21 cellular contexts compared by ENCODE assay signal in the genomic region with DNA sequence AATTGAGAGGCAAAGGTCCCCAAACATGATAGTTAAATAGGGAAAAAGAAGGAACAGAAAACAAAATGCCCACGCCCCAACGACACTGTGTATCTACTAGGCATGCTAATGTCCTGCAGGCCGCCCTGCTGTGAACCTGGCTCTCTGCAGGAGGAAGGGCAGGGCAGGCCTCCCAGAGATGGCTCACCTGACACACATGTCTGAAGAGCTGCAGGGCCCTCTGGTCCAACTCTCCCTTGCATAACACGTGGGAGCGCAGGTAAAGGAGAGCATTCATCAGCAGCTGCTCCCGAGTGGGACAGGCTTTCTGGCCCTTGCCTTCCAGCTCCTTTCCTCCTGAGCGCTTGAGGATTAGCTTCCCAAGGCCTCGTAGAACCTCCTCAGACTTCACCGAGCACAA. TPM values are rescaled to one million over a fixed set of nuclear protein-coding genes. Genes with fewer than 3 reads are reported as not detected.
DNase-seq lines count a peak whose midpoint lies in the region; ATAC-seq, FAIRE-seq and TF ChIP-seq lines count a peak whose summit lies in the region.
"Had no signal": no experiment of that assay in that cellular context is flagged by ENCODE, and none has a peak within 500 bp of the region (broad histone marks: within the 10 kb centered on the region; RNA-seq: fewer than 3 reads in every experiment).

No MANE protein-coding gene starts in this region.

- DNase-seq in H9 = peak; percentile 52
- DNase-seq in H1 (ENCODE audit: low read depth in 1 of 2, low spot score in 2 of 2) = no peak
- DNase-seq in iPS-NIHi11 (ENCODE audit: low spot score) = peak; percentile 19
- no peak for DNase-seq in activated CD4-positive, alpha-beta T cell treated with anti-CD3 and anti-CD28 coated beads, Interleukin-2, amount 10 ng/mL, durations not matched to agents 24 days and 14 days
- no peak for DNase-seq in activated CD8-positive, alpha-beta T cell treated with anti-CD3 and anti-CD28 coated beads, Interleukin-2, amount 10 ng/mL, durations not matched to agents 7 days and 5 days
- no peak for DNase-seq in omental fat pad (ENCODE audit: low spot score)
- DNase-seq: CD8-positive, alpha-beta T cell; COR-L47; DMS153; DMS79 treated with DMSO at 0.1 percent for 48 hours; EL; GF-D8; GOT3 had no signal

- H2BK20ac ChIP-seq in H9 (ENCODE audit: low read depth, low read length, poor library complexity, severe bottlenecking) (no peak overlapping the region), H1 (ENCODE audit: low read length) (no peak overlapping the region)

- H3K9ac ChIP-seq in H9 (ENCODE audit: extremely low read depth, insufficient read length, low read length) = no peak overlapping the region
- no peak overlapping the region for H3K9ac ChIP-seq in H1 (replicated peaks in 1 of 4; ENCODE audit: extremely low read depth in 1 of 4, low read depth in 3 of 4, low read length in 3 of 4)
- H3K9ac ChIP-seq: KMS-11 had no signal

- no peak overlapping the region for H3K4ac ChIP-seq in H9 (ENCODE audit: low read depth, low read length)
- peak overlapping the region; percentile 19 for H3K4ac ChIP-seq in H1 (replicated peaks; ENCODE audit: insufficient read length, low read depth, low read length)

- no peaks in the 10 kb centered on the region for H3K9me3 Mint-ChIP-seq in H9
- H3K9me3 Mint-ChIP-seq in activated CD4-positive, alpha-beta T cell treated with anti-CD3 and anti-CD28 coated beads, Interleukin-2, amount 10 ng/mL, durations not matched to agents 24 days and 14 days = no peaks in the 10 kb centered on the region
- no peaks in the 10 kb centered on the region for H3K9me3 Mint-ChIP-seq in activated CD8-positive, alpha-beta T cell treated with anti-CD3 and anti-CD28 coated beads, Interleukin-2, amount 10 ng/mL, durations not matched to agents 7 days and 5 days (ENCODE audit: insufficient read depth)
- H3K9me3 Mint-ChIP-seq: CD8-positive, alpha-beta T cell had no signal

- TF ChIP-seq POLR2A in H1 (IDR thresholded peaks at IDR 0.05; ENCODE audit: control extremely low read depth in 1 of 2, low read depth in 2 of 2, low read length in 2 of 2) = no peak

- H4K91ac ChIP-seq in H9 (ENCODE audit: insufficient read length, low read depth, low read length) = no peak overlapping the region
- H4K91ac ChIP-seq in H1 (replicated peaks; ENCODE audit: insufficient read length, low read length) = peak overlapping the region; percentile 89

- H3K23ac ChIP-seq in H9 (ENCODE audit: insufficient read length, low read depth, low read length) (no peak overlapping the region), H1 (ENCODE audit: insufficient read length) (no peak overlapping the region)

- H3K4me3 ChIP-seq in H1 (ENCODE audit: extremely low read depth in 1 of 4, insufficient read depth in 2 of 4, low read depth in 3 of 4, low read length in 4 of 4) = no peak overlapping the region
- H3K4me3 ChIP-seq: A549 had no signal

- no peak for TF ChIP-seq EP300 in H1 (IDR thresholded peaks at IDR 0.05; ENCODE audit: borderline replicate concordance in 1 of 2, low read depth in 2 of 2, low read length in 2 of 2)

- no peak overlapping the region for H2BK5ac ChIP-seq in H9 (ENCODE audit: insufficient read length, low read length)
- peak overlapping the region; percentile 86 for H2BK5ac ChIP-seq in H1 (ENCODE audit: low read depth, low read length)

- FAIRE-seq in H1 (lab: Jason Lieb, UNC) = no peak
- FAIRE-seq: A549, D721Med, HepG2 had no signal

- no peaks in the 10 kb centered on the region for H3K27me3 Mint-ChIP-seq in H9 (ENCODE audit: low read depth)
- H3K27me3 Mint-ChIP-seq in activated CD4-positive, alpha-beta T cell treated with anti-CD3 and anti-CD28 coated beads, Interleukin-2, amount 10 ng/mL, durations not matched to agents 24 days and 14 days = no peaks in the 10 kb centered on the region
- no peaks in the 10 kb centered on the region for H3K27me3 Mint-ChIP-seq in activated CD8-positive, alpha-beta T cell treated with anti-CD3 and anti-CD28 coated beads, Interleukin-2, amount 10 ng/mL, durations not matched to agents 7 days and 5 days (ENCODE audit: low read depth)

- H3K36me3 Mint-ChIP-seq in H9 (ENCODE audit: insufficient read depth in 1 of 3, low read depth in 3 of 3) = peaks cover 65 to 97% (median 75%) of the 10 kb centered on the region in 3 experiments
- H3K36me3 Mint-ChIP-seq in activated CD4-positive, alpha-beta T cell treated with anti-CD3 and anti-CD28 coated beads, Interleukin-2, amount 10 ng/mL, durations not matched to agents 24 days and 14 days (ENCODE audit: low read depth) = peaks cover 77% of the 10 kb centered on the region
- H3K36me3 Mint-ChIP-seq in activated CD8-positive, alpha-beta T cell treated with anti-CD3 and anti-CD28 coated beads, Interleukin-2, amount 10 ng/mL, durations not matched to agents 7 days and 5 days (ENCODE audit: low read depth) = peaks cover 65% of the 10 kb centered on the region

- H3K56ac ChIP-seq in H9 (ENCODE audit: insufficient read length, low read depth, low read length) = no peak overlapping the region
- no peak overlapping the region for H3K56ac ChIP-seq in H1 (replicated peaks; ENCODE audit: insufficient read length, low read depth, low read length)

- H3K4me2 ChIP-seq in H9 (ENCODE audit: insufficient read depth, insufficient read length, low read length) (no peak overlapping the region), H1 (ENCODE audit: insufficient read depth in 1 of 2, low read depth in 2 of 2, low read length in 2 of 2) (0 out of 4 replicates have a peak overlapping the region, but pooled peaks of 1 of the 2 experiments have one; percentile 17)
- H3K4me2 ChIP-seq: A549, KMS-11 had no signal

- ATAC-seq in activated CD8-positive, alpha-beta T cell treated with anti-CD3 and anti-CD28 coated beads, Interleukin-2, amount 10 ng/mL, durations not matched to agents 7 days and 5 days = no peak
- no peak for ATAC-seq in HG03520 (IDR thresholded peaks at IDR 0.05; ENCODE audit: unreplicated experiment)
- no peak for ATAC-seq in omental fat pad (ENCODE audit: low FRiP score)
- ATAC-seq: A549; CD8-positive, alpha-beta T cell; HCT116; HepG2 had no signal

- TF ChIP-seq CTCF in H9 (conservative IDR thresholded peaks at IDR 0.05) (no peak), H1 (IDR thresholded peaks at IDR 0.05; ENCODE audit: control extremely low read depth in 1 of 3, insufficient read depth in 1 of 3, low read depth in 1 of 3, low read length in 3 of 3) (no peak), omental fat pad (IDR thresholded peaks at IDR 0.05) (no peak)

- H2BK120ac ChIP-seq in H9 (ENCODE audit: low read depth, low read length, poor library complexity, severe bottlenecking) (no peak overlapping the region), H1 (replicated peaks; ENCODE audit: low read depth, low read length) (no peak overlapping the region)

- H2AK5ac ChIP-seq in H9 (ENCODE audit: insufficient read length, low read length) (no peak overlapping the region), H1 (ENCODE audit: low read depth, low read length) (peak overlapping the region; percentile 43; the same call in 1 of the 2 replicates)

- peaks cover 50 to 55% of the 10 kb centered on the region in 2 experiments for H3K4me1 Mint-ChIP-seq in H9
- H3K4me1 Mint-ChIP-seq in activated CD4-positive, alpha-beta T cell treated with anti-CD3 and anti-CD28 coated beads, Interleukin-2, amount 10 ng/mL, durations not matched to agents 24 days and 14 days = peaks cover 5% of the 10 kb centered on the region
- H3K4me1 Mint-ChIP-seq in activated CD8-positive, alpha-beta T cell treated with anti-CD3 and anti-CD28 coated beads, Interleukin-2, amount 10 ng/mL, durations not matched to agents 7 days and 5 days (ENCODE audit: low read depth) = peaks cover 9% of the 10 kb centered on the region

- no peak for TF ChIP-seq RAD21 in H1 (IDR thresholded peaks at IDR 0.05 in 1 of 2, conservative IDR thresholded peaks at IDR 0.05 in 1 of 2; ENCODE audit: low read depth in 2 of 2, low read length in 2 of 2)

- H4K5ac ChIP-seq in H9 (ENCODE audit: insufficient read length, low read depth, low read length) (no peak overlapping the region), H1 (ENCODE audit: insufficient read length, low read depth, low read length) (peak overlapping the region; percentile 55)

- POLR2A ChIA-PET in H1 (lab: Charles Lee; ENCODE audit: partially characterized antibody) = interaction anchor here (0.6 to 2.3 kb wide), 6 partner anchors 10 to 128 kb away, joined by 3 to 10 read pairs (median 3); no protein-coding TSS in a partner anchor
- POLR2A ChIA-PET in activated CD8-positive, alpha-beta T cell treated with anti-CD3 and anti-CD28 coated beads, Interleukin-2, amount 10 ng/mL, durations not matched to agents 7 days and 5 days (lab: Charles Lee) = interaction anchor here (1.0 kb wide), 1 partner anchor 13 kb away, joined by 3 read pairs; no protein-coding TSS in a partner anchor

- WGBS in H9 (ENCODE audit: extremely low coverage, insufficient read length, low lambda C conversion rate) = no CpG with 5 or more reads among the region's 9 CpGs
- 82% methylated on average over 9 of the region's 9 CpGs; no CpG with 5 or more reads in 1 of the 2 experiments for WGBS in H1 (ENCODE audit: extremely low coverage in 1 of 2, insufficient coverage in 1 of 2, insufficient read length in 1 of 2, insufficient replicate concordance in 2 of 2, low coverage in 1 of 2, low lambda C conversion rate in 2 of 2, missing lambda C conversion rate in 1 of 2), 2 experiments

- H3K4me1 ChIP-seq in H9 (ENCODE audit: insufficient read depth, low read length) = peaks cover 10% of the 10 kb centered on the region
- peaks cover 22 to 33% (median 25%) of the 10 kb centered on the region in 4 experiments for H3K4me1 ChIP-seq in H1 (replicated peaks in 1 of 4; ENCODE audit: control insufficient read depth in 3 of 4, insufficient read depth in 4 of 4, low read length in 3 of 4)
- H3K4me1 ChIP-seq: A549 had no signal

- no peak overlapping the region for H3T11ph ChIP-seq in H9 (ENCODE audit: low read length)

- no peaks in the 10 kb centered on the region for H3K79me1 ChIP-seq in H9 (ENCODE audit: insufficient read depth, low read depth, low read length, poor library complexity, severe bottlenecking)
- H3K79me1 ChIP-seq in H1 (ENCODE audit: low read depth, low read length) = peaks cover 2% of the 10 kb centered on the region; the same call in 1 of the 2 replicates

- H3K27me3 ChIP-seq in H9 (ENCODE audit: insufficient read depth, low read length) = no peaks in the 10 kb centered on the region
- H3K27me3 ChIP-seq in H1 (replicated peaks in 1 of 4; ENCODE audit: control insufficient read depth in 3 of 4, extremely low read depth in 1 of 4, insufficient read depth in 3 of 4, low read length in 3 of 4) = no peaks in the 10 kb centered on the region

- H3K4me3 Mint-ChIP-seq in H9 = no peak overlapping the region; a peak in 1 of 5 replicates
- no peak overlapping the region for H3K4me3 Mint-ChIP-seq in activated CD4-positive, alpha-beta T cell treated with anti-CD3 and anti-CD28 coated beads, Interleukin-2, amount 10 ng/mL, durations not matched to agents 24 days and 14 days
- H3K4me3 Mint-ChIP-seq in activated CD8-positive, alpha-beta T cell treated with anti-CD3 and anti-CD28 coated beads, Interleukin-2, amount 10 ng/mL, durations not matched to agents 7 days and 5 days = no peak overlapping the region
- H3K4me3 Mint-ChIP-seq: CD14-positive monocyte; CD8-positive, alpha-beta T cell had no signal

- H3K27ac ChIP-seq in H9 (ENCODE audit: insufficient read length, low read depth, low read length) (peak overlapping the region; percentile 10), H1 (ENCODE audit: low read depth, low read length) (no peak overlapping the region)
- H3K27ac ChIP-seq: A549, HL-60, KMS-11 had no signal

- H3K9me3 ChIP-seq in H9 (ENCODE audit: control insufficient read depth, low read depth, low read length) (no peaks in the 10 kb centered on the region), H1 (ENCODE audit: insufficient read depth in 2 of 2, low read depth in 1 of 2, low read length in 1 of 2) (no peaks in the 10 kb centered on the region)
- H3K9me3 ChIP-seq: A549 had no signal

- CTCF ChIA-PET in H1 (lab: Charles Lee; ENCODE audit: partially characterized antibody) = interaction anchor here (1.0 kb wide), 2 partner anchors 13 to 260 kb away, joined by 3 read pairs; no protein-coding TSS in a partner anchor
- CTCF ChIA-PET in activated CD8-positive, alpha-beta T cell treated with anti-CD3 and anti-CD28 coated beads, Interleukin-2, amount 10 ng/mL, durations not matched to agents 7 days and 5 days (lab: Charles Lee) = no interaction called here

- no peaks in the 10 kb centered on the region for H3K23me2 ChIP-seq in H9 (ENCODE audit: insufficient read length, low read depth, low read length, poor library complexity, severe bottlenecking)
- H3K23me2 ChIP-seq in H1 (ENCODE audit: low read depth, low read length) = no peaks in the 10 kb centered on the region; the same call in 1 of the 2 replicates

- H2AFZ ChIP-seq in H9 (ENCODE audit: low read length) = no peak overlapping the region
- H2AFZ ChIP-seq in H1 (ENCODE audit: low read length) = no peak overlapping the region

- intact Hi-C loops in activated CD4-positive, alpha-beta T cell treated with anti-CD3 and anti-CD28 coated beads, Interleukin-2, amount 10 ng/mL, durations not matched to agents 24 days and 14 days (cut with micrococcal nuclease) = no loop called here

- no peak overlapping the region for H2BK15ac ChIP-seq in H9 (ENCODE audit: low read depth, low read length)
- H2BK15ac ChIP-seq in H1 (ENCODE audit: low read length) = no peak overlapping the region

- H3K36me3 ChIP-seq in H1 (ENCODE audit: control insufficient read depth in 2 of 4, insufficient read depth in 4 of 4, low read length in 3 of 4) = peaks cover 27 to 84% (median 58%) of the 10 kb centered on the region in 4 experiments

- no peaks in the 10 kb centered on the region for H3K79me2 ChIP-seq in H9 (ENCODE audit: insufficient read depth, low read length)
- H3K79me2 ChIP-seq in H1 (ENCODE audit: control insufficient read depth in 1 of 2, insufficient read depth in 2 of 2, low read length in 2 of 2) = peaks cover 0 to 3% of the 10 kb centered on the region in 2 experiments; a peak in 2 of 4 replicates

- peak overlapping the region; percentile 63 to 93 (median 73); a peak in 5 of 7 replicates for H3K27ac Mint-ChIP-seq in H9
- H3K27ac Mint-ChIP-seq in activated CD4-positive, alpha-beta T cell treated with anti-CD3 and anti-CD28 coated beads, Interleukin-2, amount 10 ng/mL, durations not matched to agents 24 days and 14 days = no peak overlapping the region
- no peak overlapping the region for H3K27ac Mint-ChIP-seq in activated CD8-positive, alpha-beta T cell treated with anti-CD3 and anti-CD28 coated beads, Interleukin-2, amount 10 ng/mL, durations not matched to agents 7 days and 5 days
- H3K27ac Mint-ChIP-seq: CD14-positive monocyte had no signal

- no peak overlapping the region for H3K14ac ChIP-seq in H9 (ENCODE audit: insufficient read depth, low read length)
- H3K14ac ChIP-seq in H1 (ENCODE audit: insufficient read length) = no peak overlapping the region

- H4K20me1 ChIP-seq in H9 (ENCODE audit: control insufficient read depth, insufficient read depth, insufficient read length) (no peaks in the 10 kb centered on the region), H1 (replicated peaks in 1 of 2; ENCODE audit: control insufficient read depth in 1 of 2, insufficient read depth in 2 of 2, low read length in 2 of 2) (peaks cover 0 to 2% of the 10 kb centered on the region in 2 experiments)

- H2BK12ac ChIP-seq in H9 (ENCODE audit: insufficient read length, low read depth, low read length) (no peak overlapping the region), H1 (ENCODE audit: low read depth, low read length) (peak overlapping the region; percentile 70; the same call in 1 of the 2 replicates)

- H3K18ac ChIP-seq in H9 (ENCODE audit: insufficient read length, low read depth, low read length) (no peak overlapping the region), H1 (ENCODE audit: extremely low read depth, low read length) (0 out of 2 replicates have a peak overlapping the region, but pooled peaks have one; percentile 56)

- H4K8ac ChIP-seq in H9 (replicated peaks; ENCODE audit: insufficient read length, low read depth, low read length) (no peak overlapping the region), H1 (ENCODE audit: extremely low read depth, insufficient read depth, low read length) (peak overlapping the region; percentile 42; the same call in 1 of the 2 replicates)

RNA-seq across cellular contexts. Expression of gene LYRM2, which starts 53.7 kb away (rescaled TPM):
- total RNA-seq in H9 (2021) (29.3 and 29.8 TPM in 2 replicates), omental fat pad (10 to 100 TPM; 12.7 to 21.3 (median 20.3) TPM)
- 25.1 and 25.7 TPM in 2 replicates for total RNA-seq in H1 (2021; fragmentation: NEBNext Ultra II Directional; extraction: Animal tissue kit (Norgen Biotek cat#: 25700))
- 2.6 and 7.3 TPM in 2 replicates for polyA plus RNA-seq in H1 (2011; rRNA removed)
- 9.8 TPM for polyA plus RNA-seq in H1 (2011; cell fraction: cytosol; rRNA removed)
- polyA plus RNA-seq in H1 (2011; cell fraction: nucleus; rRNA removed) = 3.1 TPM
- 9.8 to 25.8 TPM (median 12.0 TPM) in 4 replicates for polyA plus RNA-seq in H1 (2012, experiment 1 of 2)
- polyA plus RNA-seq in H1 (2012, experiment 2 of 2) = 2.0 TPM
- 38.6 TPM for polyA plus RNA-seq in H1 (2013, experiment 1 of 2)
- 36.2 TPM for polyA plus RNA-seq in H1 (2013, experiment 2 of 2)
- 4.8 and 6.9 TPM in 2 replicates for polyA minus RNA-seq in H1 (2011; rRNA and poly(A)+ RNA removed)
- polyA minus RNA-seq in H1 (2011; cell fraction: cytosol; rRNA and poly(A)+ RNA removed) = 6.2 TPM
- 15.3 TPM for polyA minus RNA-seq in H1 (2011; cell fraction: nucleus; rRNA and poly(A)+ RNA removed)
- 29.4 and 33.7 TPM in 2 replicates for total RNA-seq in activated CD4-positive, alpha-beta T cell treated with anti-CD3 and anti-CD28 coated beads, Interleukin-2, amount 10 ng/mL, durations not matched to agents 24 days and 14 days
- 10 to 100 TPM; 29.2 to 29.5 TPM for total RNA-seq in activated CD8-positive, alpha-beta T cell treated with anti-CD3 and anti-CD28 coated beads, Interleukin-2, amount 10 ng/mL, durations not matched to agents 7 days and 5 days

Comparison
In these comparisons a context has a peak if more than half of its experiments do, and no peak if none do; other contexts are left out.
1. DNase-seq: peak in H9 (single experiment) and iPS-NIHi11 (single experiment); none in H1 (0 of 2), activated CD4-positive, alpha-beta T cell treated with anti-CD3 and anti-CD28 coated beads, Interleukin-2, amount 10 ng/mL, durations not matched to agents 24 days and 14 days (single experiment), activated CD8-positive, alpha-beta T cell treated with anti-CD3 and anti-CD28 coated beads, Interleukin-2, amount 10 ng/mL, durations not matched to agents 7 days and 5 days (single experiment) and omental fat pad (single experiment).
2. H3K27ac Mint-ChIP-seq: peak in H9 (3 of 3); none in activated CD4-positive, alpha-beta T cell treated with anti-CD3 and anti-CD28 coated beads, Interleukin-2, amount 10 ng/mL, durations not matched to agents 24 days and 14 days (single experiment) and activated CD8-positive, alpha-beta T cell treated with anti-CD3 and anti-CD28 coated beads, Interleukin-2, amount 10 ng/mL, durations not matched to agents 7 days and 5 days (single experiment).